In genomic region chr13:102763745-102764144, GRCh38 we compare ENCODE assay signal across 14 cellular contexts. TPM values are rescaled to one million over a fixed set of nuclear protein-coding genes. Genes with fewer than 3 reads are reported as not detected.
A peak's percentile ranks its signal among the peaks of the same experiment; 100 is the strongest.
DNase-seq lines count a peak whose midpoint lies in the region; ATAC-seq, FAIRE-seq and TF ChIP-seq lines count a peak whose summit lies in the region.
"Had no signal": no experiment of that assay in that cellular context is flagged by ENCODE, and none has a peak within 500 bp of the region (broad histone marks: within the 10 kb centered on the region; RNA-seq: fewer than 3 reads in every experiment).

No MANE protein-coding gene starts in this region.

- no peaks in the 10 kb centered on the region for H3K79me2 ChIP-seq in H1 (ENCODE audit: control insufficient read depth in 1 of 2, insufficient read depth in 2 of 2, low read length in 2 of 2)

- H4K91ac ChIP-seq in H1 (replicated peaks; ENCODE audit: insufficient read length, low read length) = no peak overlapping the region

- H3K27ac Mint-ChIP-seq in progenitor cell of endocrine pancreas = no peak overlapping the region
- H3K27ac Mint-ChIP-seq: B cell; CD8-positive, alpha-beta T cell had no signal

- ATAC-seq in GM18867 (IDR thresholded peaks at IDR 0.05; ENCODE audit: unreplicated experiment) = peak; percentile 44
- ATAC-seq: CD8-positive, alpha-beta T cell had no signal

- H2BK15ac ChIP-seq in H1 (ENCODE audit: low read length) = no peak overlapping the region

- H4K5ac ChIP-seq in H1 (ENCODE audit: insufficient read length, low read depth, low read length) = no peak overlapping the region

- no peaks in the 10 kb centered on the region for H3K79me1 ChIP-seq in H1 (ENCODE audit: low read depth, low read length)

- H3K23me2 ChIP-seq in H1 (ENCODE audit: low read depth, low read length) = no peaks in the 10 kb centered on the region

- TF ChIP-seq POLR2A in NB4 (IDR thresholded peaks at IDR 0.05; ENCODE audit: extremely low read depth, insufficient read length) = no peak
- no peak for TF ChIP-seq POLR2A in H1 (IDR thresholded peaks at IDR 0.05; ENCODE audit: control extremely low read depth in 1 of 2, low read depth in 2 of 2, low read length in 2 of 2)

- H2AFZ ChIP-seq in H1 (ENCODE audit: low read length) = no peak overlapping the region

- CTCF ChIA-PET in H1 (lab: Charles Lee; ENCODE audit: partially characterized antibody) = no interaction called here

- H2BK20ac ChIP-seq in H1 (ENCODE audit: low read length) = no peak overlapping the region

- no peak for TF ChIP-seq EP300 in H1 (IDR thresholded peaks at IDR 0.05; ENCODE audit: borderline replicate concordance in 1 of 2, low read depth in 2 of 2, low read length in 2 of 2)

- H4K20me1 ChIP-seq in H1 (replicated peaks in 1 of 2; ENCODE audit: control insufficient read depth in 1 of 2, insufficient read depth in 2 of 2, low read length in 2 of 2) = no peaks in the 10 kb centered on the region
- H4K20me1 ChIP-seq: BLaER1 treated with 17β-estradiol and CSF1 and Interleukin-3, amounts not matched to agents 10 nM and 100 nM had no signal

- H2BK5ac ChIP-seq in H1 (ENCODE audit: low read depth, low read length) = no peak overlapping the region

- TF ChIP-seq RAD21 in H1 (IDR thresholded peaks at IDR 0.05 in 1 of 2, conservative IDR thresholded peaks at IDR 0.05 in 1 of 2; ENCODE audit: low read depth in 2 of 2, low read length in 2 of 2) = no peak

- H3K4me1 ChIP-seq in H1 (replicated peaks in 1 of 4; ENCODE audit: control insufficient read depth in 3 of 4, insufficient read depth in 4 of 4, low read length in 3 of 4) = no peaks in the 10 kb centered on the region
- H3K4me1 ChIP-seq: BLaER1 treated with 17β-estradiol and CSF1 and Interleukin-3, amounts not matched to agents 10 nM and 100 nM had no signal

- POLR2A ChIA-PET in H1 (lab: Charles Lee; ENCODE audit: partially characterized antibody) = no interaction called here

- no peak overlapping the region for H3K18ac ChIP-seq in H1 (ENCODE audit: extremely low read depth, low read length)

- no peak overlapping the region for H3K4ac ChIP-seq in H1 (replicated peaks; ENCODE audit: insufficient read length, low read depth, low read length)

- H3K4me3 ChIP-seq in NB4 (ENCODE audit: low read depth, low read length) = no peak overlapping the region
- H3K4me3 ChIP-seq in H1 (ENCODE audit: extremely low read depth in 1 of 4, insufficient read depth in 2 of 4, low read depth in 3 of 4, low read length in 4 of 4) = no peak overlapping the region
- H3K4me3 ChIP-seq: BLaER1 treated with 17β-estradiol and CSF1 and Interleukin-3, amounts not matched to agents 10 nM and 100 nM had no signal

- no peak overlapping the region for H2BK12ac ChIP-seq in H1 (ENCODE audit: low read depth, low read length)

- no peak overlapping the region for H2BK120ac ChIP-seq in H1 (replicated peaks; ENCODE audit: low read depth, low read length)

- H2AK5ac ChIP-seq in H1 (ENCODE audit: low read depth, low read length) = no peak overlapping the region

- H3K36me3 ChIP-seq in H1 (ENCODE audit: control insufficient read depth in 2 of 4, insufficient read depth in 4 of 4, low read length in 3 of 4) = peaks cover 0 to 6% (median 0%) of the 10 kb centered on the region in 4 experiments; a peak in 2 of 8 replicates

- H3K9ac ChIP-seq in H1 (replicated peaks in 1 of 4; ENCODE audit: extremely low read depth in 1 of 4, low read depth in 3 of 4, low read length in 3 of 4) = no peak overlapping the region
- H3K9ac ChIP-seq: BLaER1 treated with 17β-estradiol and CSF1 and Interleukin-3, amounts not matched to agents 10 nM and 100 nM; KMS-11 had no signal

- H4K8ac ChIP-seq in H1 (ENCODE audit: extremely low read depth, insufficient read depth, low read length) = no peak overlapping the region

- H3K56ac ChIP-seq in H1 (replicated peaks; ENCODE audit: insufficient read length, low read depth, low read length) = no peak overlapping the region

- H3K27me3 ChIP-seq in H1 (replicated peaks in 1 of 4; ENCODE audit: control insufficient read depth in 3 of 4, extremely low read depth in 1 of 4, insufficient read depth in 3 of 4, low read length in 3 of 4) = no peaks in the 10 kb centered on the region
- H3K27me3 ChIP-seq: BLaER1 treated with 17β-estradiol and CSF1 and Interleukin-3, amounts not matched to agents 10 nM and 100 nM had no signal

- peak; percentile 32 for FAIRE-seq in H1 (lab: Jason Lieb, UNC)

- H3K9me3 Mint-ChIP-seq in progenitor cell of endocrine pancreas (ENCODE audit: low read depth) = no peaks in the 10 kb centered on the region
- H3K9me3 Mint-ChIP-seq: CD8-positive, alpha-beta T cell; H9 had no signal

- H3K27me3 Mint-ChIP-seq in progenitor cell of endocrine pancreas = no peaks in the 10 kb centered on the region
- H3K27me3 Mint-ChIP-seq: B cell had no signal

- no peaks in the 10 kb centered on the region for H3K9me3 ChIP-seq in H1 (ENCODE audit: insufficient read depth in 2 of 2, low read depth in 1 of 2, low read length in 1 of 2)
- H3K9me3 ChIP-seq: BLaER1 treated with 17β-estradiol and CSF1 and Interleukin-3, amounts not matched to agents 10 nM and 100 nM had no signal

- no peaks in the 10 kb centered on the region for H3K36me3 Mint-ChIP-seq in progenitor cell of endocrine pancreas (ENCODE audit: insufficient read depth)

- H3K27ac ChIP-seq in H1 (ENCODE audit: low read depth, low read length) = no peak overlapping the region
- H3K27ac ChIP-seq: BLaER1 treated with 17β-estradiol and CSF1 and Interleukin-3, amounts not matched to agents 10 nM and 100 nM; KMS-11 had no signal

- no peak overlapping the region for H3K14ac ChIP-seq in H1 (ENCODE audit: insufficient read length)

- no peaks in the 10 kb centered on the region for H3K4me1 Mint-ChIP-seq in progenitor cell of endocrine pancreas (ENCODE audit: low read depth)
- H3K4me1 Mint-ChIP-seq: B cell had no signal

- H3K4me2 ChIP-seq in H1 (ENCODE audit: insufficient read depth in 1 of 2, low read depth in 2 of 2, low read length in 2 of 2) = no peak overlapping the region
- H3K4me2 ChIP-seq: BLaER1 treated with 17β-estradiol and CSF1 and Interleukin-3, amounts not matched to agents 10 nM and 100 nM; KMS-11 had no signal

- 94% methylated on average over 1 of the region's 1 CpG; no CpG with 5 or more reads in 1 of the 2 experiments for WGBS in H1 (ENCODE audit: extremely low coverage in 1 of 2, insufficient coverage in 1 of 2, insufficient read length in 1 of 2, insufficient replicate concordance in 2 of 2, low coverage in 1 of 2, low lambda C conversion rate in 2 of 2, missing lambda C conversion rate in 1 of 2), 2 experiments

- TF ChIP-seq CTCF in NB4 (IDR thresholded peaks at IDR 0.05; ENCODE audit: low read depth, low read length) = no peak
- no peak for TF ChIP-seq CTCF in H1 (IDR thresholded peaks at IDR 0.05; ENCODE audit: control extremely low read depth in 1 of 3, insufficient read depth in 1 of 3, low read depth in 1 of 3, low read length in 3 of 3)
- no peak for TF ChIP-seq CTCF in progenitor cell of endocrine pancreas (IDR thresholded peaks at IDR 0.05; ENCODE audit: unreplicated experiment)

- DNase-seq in NB4 (ENCODE audit: low read depth) (peak; percentile 16), H1 (ENCODE audit: low read depth in 1 of 2, low spot score in 2 of 2) (no peak), GOT3 (lab: John Stamatoyannopoulos, UW) (no peak), progenitor cell of endocrine pancreas (ENCODE audit: low spot score, unreplicated experiment) (no peak)
- no peak for DNase-seq in NK-92 treated with Interleukin-12 subunit alpha and Interleukin-12 subunit beta, amount 100 ng/mL, for 24 hours (lab: John Stamatoyannopoulos, UW)
- DNase-seq: Calu3; CD8-positive, alpha-beta T cell; DMS79 treated with DMSO at 0.1 percent for 48 hours; GF-D8; H9 had no signal

- H3K23ac ChIP-seq in H1 (ENCODE audit: insufficient read length) = no peak overlapping the region

- H3K4me3 Mint-ChIP-seq in progenitor cell of endocrine pancreas (ENCODE audit: low read depth) = no peak overlapping the region
- H3K4me3 Mint-ChIP-seq: B cell; CD8-positive, alpha-beta T cell; H9 had no signal

TF ChIP-seq in H1, 55 proteins besides CTCF, POLR2A, EP300 and RAD21 (continues in another document):
- TF ChIP-seq RNF2 (IDR thresholded peaks at IDR 0.05; ENCODE audit: borderline replicate concordance, low read depth, low read length, missing control alignments, poor library complexity, severe bottlenecking) (no peak), KDM5A (IDR thresholded peaks at IDR 0.05; ENCODE audit: low read length) (no peak)

RNA-seq across cellular contexts. Expression of gene TEX30, which starts 9.8 kb away (rescaled TPM):
- total RNA-seq in H1 (2021; fragmentation: NEBNext Ultra II Directional; extraction: Animal tissue kit (Norgen Biotek cat#: 25700)) = 8.5 and 10.3 TPM in 2 replicates
- polyA plus RNA-seq in H1 (2011; rRNA removed) = 2.9 and 6.5 TPM in 2 replicates
- 7.6 TPM for polyA plus RNA-seq in H1 (2011; cell fraction: cytosol; rRNA removed)
- polyA plus RNA-seq in H1 (2011; cell fraction: nucleus; rRNA removed) = 1.7 TPM
- polyA plus RNA-seq in H1 (2012, experiment 1 of 2) = 4.8 to 8.8 TPM (median 5.4 TPM) in 4 replicates
- polyA plus RNA-seq in H1 (2012, experiment 2 of 2) = 3.3 TPM
- polyA plus RNA-seq in H1 (2013, experiment 1 of 2) = 5.1 TPM
- 4.7 TPM for polyA plus RNA-seq in H1 (2013, experiment 2 of 2)
- 1.5 and 2.7 TPM in 2 replicates for polyA minus RNA-seq in H1 (2011; rRNA and poly(A)+ RNA removed)
- polyA minus RNA-seq in H1 (2011; cell fraction: cytosol; rRNA and poly(A)+ RNA removed) = 2.5 TPM
- polyA minus RNA-seq in H1 (2011; cell fraction: nucleus; rRNA and poly(A)+ RNA removed) = 3.5 TPM
- 11.7 and 12.0 TPM in 2 replicates for total RNA-seq in progenitor cell of endocrine pancreas

RNA-seq across cellular contexts. Expression of gene POGLUT2, which starts 35.0 kb away (rescaled TPM):
- total RNA-seq in H1 (2021; fragmentation: NEBNext Ultra II Directional; extraction: Animal tissue kit (Norgen Biotek cat#: 25700)) = 20.1 and 22.3 TPM in 2 replicates
- polyA plus RNA-seq in H1 (2011; rRNA removed) = 9.4 and 9.9 TPM in 2 replicates
- polyA plus RNA-seq in H1 (2011; cell fraction: cytosol; rRNA removed) = 12.3 TPM
- polyA plus RNA-seq in H1 (2011; cell fraction: nucleus; rRNA removed) = 7.0 TPM
- 12.0 to 17.6 TPM (median 12.9 TPM) in 4 replicates for polyA plus RNA-seq in H1 (2012, experiment 1 of 2)
- polyA plus RNA-seq in H1 (2012, experiment 2 of 2) = 5.2 TPM
- polyA plus RNA-seq in H1 (2013, experiment 1 of 2) = 30.0 TPM
- polyA plus RNA-seq in H1 (2013, experiment 2 of 2) = 34.1 TPM
- 6.1 and 8.0 TPM in 2 replicates for polyA minus RNA-seq in H1 (2011; rRNA and poly(A)+ RNA removed)
- polyA minus RNA-seq in H1 (2011; cell fraction: cytosol; rRNA and poly(A)+ RNA removed) = 5.1 TPM
- 8.6 TPM for polyA minus RNA-seq in H1 (2011; cell fraction: nucleus; rRNA and poly(A)+ RNA removed)
- 20.2 and 20.7 TPM in 2 replicates for total RNA-seq in progenitor cell of endocrine pancreas
- total RNA-seq: B cell had no signal

RNA-seq across cellular contexts. Expression of gene BIVM, which starts 35.2 kb away (rescaled TPM):
- 5.4 and 5.5 TPM in 2 replicates for total RNA-seq in H1 (2021; fragmentation: NEBNext Ultra II Directional; extraction: Animal tissue kit (Norgen Biotek cat#: 25700))
- 1.3 and 1.8 TPM in 2 replicates for polyA plus RNA-seq in H1 (2011; rRNA removed)
- 2.7 TPM for polyA plus RNA-seq in H1 (2011; cell fraction: cytosol; rRNA removed)
- 1.6 TPM for polyA plus RNA-seq in H1 (2011; cell fraction: nucleus; rRNA removed)
- polyA plus RNA-seq in H1 (2012, experiment 1 of 2) = 2.0 to 3.8 TPM (median 2.3 TPM) in 4 replicates
- 0.31 TPM for polyA plus RNA-seq in H1 (2012, experiment 2 of 2)
- polyA plus RNA-seq in H1 (2013, experiment 1 of 2) = 5.0 TPM
- polyA plus RNA-seq in H1 (2013, experiment 2 of 2) = 4.7 TPM
- 0.85 and 1.4 TPM in 2 replicates for polyA minus RNA-seq in H1 (2011; rRNA and poly(A)+ RNA removed)
- 1.5 TPM for polyA minus RNA-seq in H1 (2011; cell fraction: cytosol; rRNA and poly(A)+ RNA removed)
- 4.6 TPM for polyA minus RNA-seq in H1 (2011; cell fraction: nucleus; rRNA and poly(A)+ RNA removed)
- 28.5 and 30.0 TPM in 2 replicates for total RNA-seq in progenitor cell of endocrine pancreas
